Comparison of ENCODE assay signal across 28 cellular contexts in the genomic region with DNA sequence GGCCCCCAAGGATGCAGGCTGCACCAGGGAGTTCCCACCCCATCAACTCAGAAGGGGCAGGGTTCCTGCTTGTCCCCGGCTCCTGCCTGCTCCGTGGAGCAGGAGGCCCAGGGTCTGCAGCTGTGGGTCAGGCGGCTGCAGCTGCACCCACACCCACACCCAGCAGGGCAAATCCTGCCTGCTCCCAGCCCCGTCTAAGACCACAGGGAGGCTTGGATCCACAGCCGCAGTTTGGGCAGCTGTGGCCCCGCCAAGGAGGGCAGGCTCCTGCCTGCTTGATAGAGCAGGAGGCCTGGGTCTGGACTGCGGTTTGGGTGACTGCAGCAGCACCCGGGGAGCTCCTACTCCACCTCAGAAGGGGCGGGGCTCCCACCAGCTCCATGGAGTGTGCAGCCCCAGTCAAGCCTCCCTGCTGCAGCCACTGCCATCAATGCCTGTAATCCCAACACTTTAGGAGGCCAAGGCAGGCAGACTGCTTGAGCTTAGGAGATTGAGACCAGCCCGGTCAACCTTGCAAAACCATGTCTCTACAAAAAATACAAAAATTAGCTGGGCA.
"Had no signal": no experiment of that assay in that cellular context is flagged by ENCODE, and none has a peak within 500 bp of the region (broad histone marks: within the 10 kb centered on the region; RNA-seq: fewer than 3 reads in every experiment).

No MANE protein-coding gene starts in this region.

- H3K9ac ChIP-seq: KMS-11 had no signal

- H2AFZ ChIP-seq: PC-9 had no signal

- H3K4me1 Mint-ChIP-seq: activated CD4-positive, alpha-beta memory T cell treated with anti-CD3 and anti-CD28 coated beads, Interleukin-2, amount 10 ng/mL, durations not matched to agents 7 days and 5 days; activated CD8-positive, alpha-beta memory T cell treated with anti-CD3 and anti-CD28 coated beads, Interleukin-2, amount 10 ng/mL, durations not matched to agents 7 days and 5 days; activated naive CD4-positive, alpha-beta T cell treated with anti-CD3 and anti-CD28 coated beads, Interleukin-2, amount 10 ng/mL, durations not matched to agents 7 days and 5 days had no signal

- H3K4me3 ChIP-seq: PC-9, SK-N-MC had no signal

- H3K36me3 Mint-ChIP-seq: activated CD8-positive, alpha-beta memory T cell treated with anti-CD3 and anti-CD28 coated beads, Interleukin-2, amount 10 ng/mL, durations not matched to agents 7 days and 5 days; activated naive CD4-positive, alpha-beta T cell treated with anti-CD3 and anti-CD28 coated beads, Interleukin-2, amount 10 ng/mL, durations not matched to agents 7 days and 5 days; activated naive CD8-positive, alpha-beta T cell; brain had no signal

- H3K27ac Mint-ChIP-seq: activated B cell treated with CpG ODN at 0.5 μM for 24 hours; activated CD4-positive, alpha-beta memory T cell treated with anti-CD3 and anti-CD28 coated beads, Interleukin-2, amount 10 ng/mL, durations not matched to agents 7 days and 5 days; activated CD8-positive, alpha-beta memory T cell treated with anti-CD3 and anti-CD28 coated beads, Interleukin-2, amount 10 ng/mL, durations not matched to agents 7 days and 5 days; activated naive CD4-positive, alpha-beta T cell treated with anti-CD3 and anti-CD28 coated beads, Interleukin-2, amount 10 ng/mL, durations not matched to agents 7 days and 5 days; activated naive CD8-positive, alpha-beta T cell; activated naive CD8-positive, alpha-beta T cell treated with anti-CD3 and anti-CD28 coated beads, Interleukin-2, amount 50 U/mL, for 24 hours; brain; T-helper 1 cell treated with Interleukin-12 subunit alpha and Interleukin-12 subunit beta and Interleukin-4 antibody, amounts not matched to agents 30 μg/mL and 1 μg/mL, for 36 hours; T-helper 2 cell treated with Interferon-gamma antibody and Interleukin-4, amounts not matched to agents 5 μg/mL and 100 μg/mL, for 36 hours had no signal

- DNase-seq: activated B cell treated with CpG ODN at 0.5 μM for 24 hours; activated CD4-positive, alpha-beta memory T cell treated with anti-CD3 and anti-CD28 coated beads, Interleukin-2, amount 10 ng/mL, durations not matched to agents 7 days and 5 days; activated CD4-positive, alpha-beta T cell treated with anti-CD3 and anti-CD28 coated beads for 1 hour; activated CD4-positive, alpha-beta T cell treated with anti-CD3 and anti-CD28 coated beads for 48 hours; activated CD8-positive, alpha-beta memory T cell treated with anti-CD3 and anti-CD28 coated beads for 24 hours; activated CD8-positive, alpha-beta memory T cell treated with anti-CD3 and anti-CD28 coated beads, Interleukin-2, amount 10 ng/mL, durations not matched to agents 7 days and 5 days; activated CD8-positive, alpha-beta memory T cell treated with anti-CD3 and anti-CD28 coated beads, Interleukin-2, amount 50 U/mL, for 48 hours; activated effector memory CD4-positive, alpha-beta T cell treated with Interleukin-2 at 50 U/mL for 16 hours; activated naive CD4-positive, alpha-beta T cell treated with anti-CD3 and anti-CD28 coated beads, Interleukin-2, amount 10 ng/mL, durations not matched to agents 7 days and 5 days; activated naive CD8-positive, alpha-beta T cell treated with anti-CD3 and anti-CD28 coated beads, Interleukin-2, amount 50 U/mL, for 24 hours; activated T-cell treated with anti-CD3 and anti-CD28 coated beads, Interleukin-2, amount 50 U/mL, for 48 hours; anterior cingulate cortex; central memory CD4-positive, alpha-beta T cell; NCI-H1092; NCI-H1436 treated with DMSO at 0.1 percent for 48 hours; NCI-H1694 treated with DMSO at 0.1 percent for 48 hours; NCI-H2029; NCI-H345; NCI-H524 treated with DMSO at 0.1 percent for 48 hours; NK-92 treated with Interleukin-12 subunit alpha and Interleukin-12 subunit beta, amount 100 ng/mL, for 24 hours; PC-9; Right ventricle myocardium superior had no signal

- H3K9me3 Mint-ChIP-seq: activated B cell treated with CpG ODN at 0.5 μM for 24 hours; activated CD4-positive, alpha-beta memory T cell treated with anti-CD3 and anti-CD28 coated beads, Interleukin-2, amount 10 ng/mL, durations not matched to agents 7 days and 5 days; activated naive CD4-positive, alpha-beta T cell treated with anti-CD3 and anti-CD28 coated beads, Interleukin-2, amount 10 ng/mL, durations not matched to agents 7 days and 5 days; activated naive CD8-positive, alpha-beta T cell treated with anti-CD3 and anti-CD28 coated beads, Interleukin-2, amount 50 U/mL, for 24 hours; T-helper 1 cell treated with Interleukin-12 subunit alpha and Interleukin-12 subunit beta and Interleukin-4 antibody, amounts not matched to agents 30 μg/mL and 1 μg/mL, for 36 hours; T-helper 2 cell treated with Interferon-gamma antibody and Interleukin-4, amounts not matched to agents 5 μg/mL and 100 μg/mL, for 36 hours had no signal

- H3K4me2 ChIP-seq: KMS-11, PC-9 had no signal

- H3K27me3 Mint-ChIP-seq: activated B cell treated with CpG ODN at 0.5 μM for 24 hours; activated CD4-positive, alpha-beta memory T cell treated with anti-CD3 and anti-CD28 coated beads, Interleukin-2, amount 10 ng/mL, durations not matched to agents 7 days and 5 days; activated naive CD4-positive, alpha-beta T cell treated with anti-CD3 and anti-CD28 coated beads, Interleukin-2, amount 10 ng/mL, durations not matched to agents 7 days and 5 days; activated naive CD8-positive, alpha-beta T cell; brain had no signal

- H3K4me3 Mint-ChIP-seq: activated B cell treated with CpG ODN at 0.5 μM for 24 hours; activated CD4-positive, alpha-beta memory T cell treated with anti-CD3 and anti-CD28 coated beads, Interleukin-2, amount 10 ng/mL, durations not matched to agents 7 days and 5 days; activated CD8-positive, alpha-beta memory T cell treated with anti-CD3 and anti-CD28 coated beads, Interleukin-2, amount 10 ng/mL, durations not matched to agents 7 days and 5 days; activated naive CD4-positive, alpha-beta T cell treated with anti-CD3 and anti-CD28 coated beads, Interleukin-2, amount 10 ng/mL, durations not matched to agents 7 days and 5 days; activated naive CD8-positive, alpha-beta T cell; activated naive CD8-positive, alpha-beta T cell treated with anti-CD3 and anti-CD28 coated beads, Interleukin-2, amount 50 U/mL, for 24 hours; brain; T-helper 1 cell treated with Interleukin-12 subunit alpha and Interleukin-12 subunit beta and Interleukin-4 antibody, amounts not matched to agents 30 μg/mL and 1 μg/mL, for 36 hours; T-helper 2 cell treated with Interferon-gamma antibody and Interleukin-4, amounts not matched to agents 5 μg/mL and 100 μg/mL, for 36 hours had no signal

- ATAC-seq: activated CD8-positive, alpha-beta memory T cell treated with anti-CD3 and anti-CD28 coated beads, Interleukin-2, amount 10 ng/mL, durations not matched to agents 7 days and 5 days; activated naive CD8-positive, alpha-beta T cell treated with anti-CD3 and anti-CD28 coated beads, Interleukin-2, amount 50 U/mL, for 24 hours had no signal

- H3K27ac ChIP-seq: KMS-11, PC-9, SK-N-MC had no signal
